In genomic region chr20:33857722-33858563, GRCh38 we compare ENCODE assay signal across 17 cellular contexts. TPM values are rescaled to one million over a fixed set of nuclear protein-coding genes. Genes with fewer than 3 reads are reported as not detected.
DNase-seq lines count a peak whose midpoint lies in the region; ATAC-seq and TF ChIP-seq lines count a peak whose summit lies in the region.
"Had no signal": no experiment of that assay in that cellular context is flagged by ENCODE, and none has a peak within 500 bp of the region (broad histone marks: within the 10 kb centered on the region; RNA-seq: fewer than 3 reads in every experiment).

No MANE protein-coding gene starts in this region.

- no peak overlapping the region for H2AFZ ChIP-seq in Loucy (ENCODE audit: low read length)
- no peak overlapping the region for H2AFZ ChIP-seq in Karpas-422 (ENCODE audit: low read length)

- H3K9me3 ChIP-seq in Loucy (ENCODE audit: insufficient read depth, low read depth, low read length) (no peaks in the 10 kb centered on the region), Karpas-422 (ENCODE audit: low read length) (no peaks in the 10 kb centered on the region)
- H3K9me3 ChIP-seq: colonic mucosa, HAP-1, MG63, sigmoid colon had no signal

- peak overlapping the region; percentile 71 for H3K4me2 ChIP-seq in Loucy (ENCODE audit: low read depth, low read length, poor library complexity, severe bottlenecking)
- H3K4me2 ChIP-seq in Karpas-422 (ENCODE audit: low read depth, low read length, poor library complexity, severe bottlenecking) = no peak overlapping the region

- no peaks in the 10 kb centered on the region for H3K9me3 Mint-ChIP-seq in activated CD4-positive, alpha-beta T cell treated with anti-CD3 and anti-CD28 coated beads for 36 hours (ENCODE audit: low read depth)
- no peaks in the 10 kb centered on the region for H3K9me3 Mint-ChIP-seq in activated naive CD8-positive, alpha-beta T cell treated with anti-CD3 and anti-CD28 coated beads, Interleukin-2, amount 10 ng/mL, durations not matched to agents 7 days and 5 days
- H3K9me3 Mint-ChIP-seq in neural crest cell = no peaks in the 10 kb centered on the region

- no peak for DNase-seq in activated CD4-positive, alpha-beta T cell treated with anti-CD3 and anti-CD28 coated beads for 36 hours
- DNase-seq in activated CD4-positive, alpha-beta T cell treated with anti-CD3 and anti-CD28 coated beads for 4 hours = no peak
- DNase-seq in activated naive CD8-positive, alpha-beta T cell treated with anti-CD3 and anti-CD28 coated beads, Interleukin-2, amount 10 ng/mL, durations not matched to agents 7 days and 5 days = no peak
- DNase-seq in neural crest cell (ENCODE audit: low read depth, low spot score) (no peak), NCI-H2171 treated with DMSO at 0.1 percent for 48 hours (lab: John Stamatoyannopoulos, UW) (no peak), GDM1 (lab: John Stamatoyannopoulos, UW) (no peak), Karpas-422 (no peak)
- DNase-seq: activated CD4-positive, CD25-positive, alpha-beta regulatory T cell; colonic mucosa; MG63; NCI-H1930; NCI-H524 treated with DMSO at 0.1 percent for 48 hours; nucleus accumbens; sigmoid colon; stimulated activated CD4-positive, alpha-beta T cell treated with anti-CD3 and anti-CD28 coated beads, Interleukin-2, amount 100 ng/mL, for 48 hours had no signal

- no peaks in the 10 kb centered on the region for H3K27me3 Mint-ChIP-seq in activated CD4-positive, alpha-beta T cell treated with anti-CD3 and anti-CD28 coated beads for 36 hours
- H3K27me3 Mint-ChIP-seq in activated naive CD8-positive, alpha-beta T cell treated with anti-CD3 and anti-CD28 coated beads, Interleukin-2, amount 10 ng/mL, durations not matched to agents 7 days and 5 days = no peaks in the 10 kb centered on the region
- no peaks in the 10 kb centered on the region for H3K27me3 Mint-ChIP-seq in neural crest cell (ENCODE audit: low read depth)

- no peak for ATAC-seq in activated CD4-positive, alpha-beta T cell treated with anti-CD3 and anti-CD28 coated beads for 36 hours
- ATAC-seq in activated naive CD8-positive, alpha-beta T cell treated with anti-CD3 and anti-CD28 coated beads, Interleukin-2, amount 10 ng/mL, durations not matched to agents 7 days and 5 days (ENCODE audit: low read depth) = no peak

- H3K4me3 ChIP-seq in Loucy (ENCODE audit: low read length, poor library complexity, severe bottlenecking) (no peak overlapping the region), Karpas-422 (ENCODE audit: low read length) (no peak overlapping the region)
- H3K4me3 ChIP-seq: colonic mucosa, HAP-1, MG63, sigmoid colon had no signal

- CTCF ChIA-PET in activated CD4-positive, alpha-beta T cell treated with anti-CD3 and anti-CD28 coated beads for 36 hours (lab: Charles Lee) = interaction anchor here (0.6 to 1.5 kb wide), 4 partner anchors 9 to 273 kb away, joined by 3 to 4 read pairs (median 3); no protein-coding TSS in a partner anchor

- no peak for TF ChIP-seq CTCF in Loucy (conservative IDR thresholded peaks at IDR 0.05; ENCODE audit: low read length)
- no peak for TF ChIP-seq CTCF in neural crest cell (conservative IDR thresholded peaks at IDR 0.05)

- H3K27me3 ChIP-seq in Loucy (ENCODE audit: insufficient read depth, low read length, poor library complexity, severe bottlenecking) = no peaks in the 10 kb centered on the region
- no peaks in the 10 kb centered on the region for H3K27me3 ChIP-seq in Karpas-422 (ENCODE audit: low read length)
- H3K27me3 ChIP-seq: colonic mucosa, MG63, sigmoid colon had no signal

- H3K36me3 ChIP-seq in Loucy (ENCODE audit: insufficient read depth, low read length) = peaks cover 36% of the 10 kb centered on the region
- H3K36me3 ChIP-seq in Karpas-422 (ENCODE audit: insufficient read depth, low read length) = peaks cover 4% of the 10 kb centered on the region

- POLR2A ChIA-PET in activated CD4-positive, alpha-beta T cell treated with anti-CD3 and anti-CD28 coated beads for 36 hours (lab: Charles Lee) = interaction anchor here (1.0 kb wide), 1 partner anchor 135 kb away, joined by 3 read pairs; no protein-coding TSS in a partner anchor
- POLR2A ChIA-PET in activated naive CD8-positive, alpha-beta T cell treated with anti-CD3 and anti-CD28 coated beads, Interleukin-2, amount 10 ng/mL, durations not matched to agents 7 days and 5 days (lab: Charles Lee) = interaction anchor here (0.7 to 3.1 kb wide), 8 partner anchors 8 to 255 kb away, joined by 3 to 24 read pairs (median 5); partner anchors contain the start of genes CHMP4B and EIF2S2

- peaks cover 18% of the 10 kb centered on the region for H3K36me3 Mint-ChIP-seq in activated CD4-positive, alpha-beta T cell treated with anti-CD3 and anti-CD28 coated beads for 36 hours (ENCODE audit: low read depth)
- H3K36me3 Mint-ChIP-seq in activated naive CD8-positive, alpha-beta T cell treated with anti-CD3 and anti-CD28 coated beads, Interleukin-2, amount 10 ng/mL, durations not matched to agents 7 days and 5 days = peaks cover 47% of the 10 kb centered on the region
- peaks cover 24% of the 10 kb centered on the region for H3K36me3 Mint-ChIP-seq in neural crest cell (ENCODE audit: low read depth)

- no peaks in the 10 kb centered on the region for H3K79me2 ChIP-seq in Loucy (ENCODE audit: insufficient read depth, low read length)
- no peaks in the 10 kb centered on the region for H3K79me2 ChIP-seq in Karpas-422 (ENCODE audit: low read length)

- no peak overlapping the region for H3K27ac ChIP-seq in Karpas-422 (ENCODE audit: low read length)
- H3K27ac ChIP-seq: colonic mucosa, sigmoid colon had no signal

- H3K27ac Mint-ChIP-seq in activated CD4-positive, alpha-beta T cell treated with anti-CD3 and anti-CD28 coated beads for 36 hours = peak overlapping the region; percentile 48
- peak overlapping the region; percentile 95 for H3K27ac Mint-ChIP-seq in activated naive CD8-positive, alpha-beta T cell treated with anti-CD3 and anti-CD28 coated beads, Interleukin-2, amount 10 ng/mL, durations not matched to agents 7 days and 5 days
- peak overlapping the region; percentile 38 for H3K27ac Mint-ChIP-seq in neural crest cell (ENCODE audit: unreplicated experiment)

- H3K9me2 ChIP-seq in Loucy (replicated peaks; ENCODE audit: low read depth, low read length) (no peaks in the 10 kb centered on the region), Karpas-422 (replicated peaks; ENCODE audit: insufficient read depth, low read length) (no peaks in the 10 kb centered on the region)

- intact Hi-C loops in activated CD4-positive, alpha-beta T cell treated with anti-CD3 and anti-CD28 coated beads for 36 hours (cut with DNase I, micrococcal nuclease) = no loop called here

- no peaks in the 10 kb centered on the region for H3F3A ChIP-seq in Loucy (ENCODE audit: low read depth)

- H4K20me1 ChIP-seq in Loucy (ENCODE audit: insufficient read depth, low read length, poor library complexity, severe bottlenecking) (no peaks in the 10 kb centered on the region), Karpas-422 (ENCODE audit: insufficient read depth, low read depth, low read length) (no peaks in the 10 kb centered on the region)

- no peak overlapping the region for H3K4me3 Mint-ChIP-seq in activated CD4-positive, alpha-beta T cell treated with anti-CD3 and anti-CD28 coated beads for 36 hours
- peak overlapping the region; percentile 73 for H3K4me3 Mint-ChIP-seq in activated naive CD8-positive, alpha-beta T cell treated with anti-CD3 and anti-CD28 coated beads, Interleukin-2, amount 10 ng/mL, durations not matched to agents 7 days and 5 days
- no peak overlapping the region for H3K4me3 Mint-ChIP-seq in neural crest cell

- H3K9ac ChIP-seq in Loucy (ENCODE audit: low read depth, low read length, poor library complexity, severe bottlenecking) (peak overlapping the region; percentile 43), Karpas-422 (ENCODE audit: low read length) (no peak overlapping the region)

- peaks cover 35% of the 10 kb centered on the region for H3K4me1 Mint-ChIP-seq in activated CD4-positive, alpha-beta T cell treated with anti-CD3 and anti-CD28 coated beads for 36 hours
- peaks cover 50% of the 10 kb centered on the region for H3K4me1 Mint-ChIP-seq in activated naive CD8-positive, alpha-beta T cell treated with anti-CD3 and anti-CD28 coated beads, Interleukin-2, amount 10 ng/mL, durations not matched to agents 7 days and 5 days
- H3K4me1 Mint-ChIP-seq in neural crest cell = peaks cover 14% of the 10 kb centered on the region

- H3K4me1 ChIP-seq in Loucy (ENCODE audit: insufficient read depth, low read length, poor library complexity, severe bottlenecking) (peaks cover 30% of the 10 kb centered on the region), Karpas-422 (ENCODE audit: low read length) (no peaks in the 10 kb centered on the region)
- H3K4me1 ChIP-seq: colonic mucosa had no signal

RNA-seq across cellular contexts. Expression of gene CHMP4B, which starts 46.8 kb away (rescaled TPM):
- 10 to 100 TPM; 86.0 to 94.1 TPM for total RNA-seq in activated CD4-positive, alpha-beta T cell treated with anti-CD3 and anti-CD28 coated beads for 36 hours
- total RNA-seq in activated naive CD8-positive, alpha-beta T cell treated with anti-CD3 and anti-CD28 coated beads, Interleukin-2, amount 10 ng/mL, durations not matched to agents 7 days and 5 days = 10 to 100 TPM; 75.7 to 82.8 TPM
- 97.2 and 98.5 TPM in 2 replicates for total RNA-seq in neural crest cell
- total RNA-seq in Karpas-422 (2014; rRNA removed; shearing (Covaris generic); ENCODE audit: low replicate concordance) = 33.8 and 45.5 TPM in 2 replicates

Comparison
In these comparisons a context has a peak if more than half of its experiments do, and no peak if none do; other contexts are left out.
1. H3K27ac Mint-ChIP-seq: peak in every context shown above with its lines; median percentile 95 in activated naive CD8-positive, alpha-beta T cell treated with anti-CD3 and anti-CD28 coated beads, Interleukin-2, amount 10 ng/mL, durations not matched to agents 7 days and 5 days; 48 in activated CD4-positive, alpha-beta T cell treated with anti-CD3 and anti-CD28 coated beads for 36 hours; 38 in neural crest cell.